In the genomic region with DNA sequence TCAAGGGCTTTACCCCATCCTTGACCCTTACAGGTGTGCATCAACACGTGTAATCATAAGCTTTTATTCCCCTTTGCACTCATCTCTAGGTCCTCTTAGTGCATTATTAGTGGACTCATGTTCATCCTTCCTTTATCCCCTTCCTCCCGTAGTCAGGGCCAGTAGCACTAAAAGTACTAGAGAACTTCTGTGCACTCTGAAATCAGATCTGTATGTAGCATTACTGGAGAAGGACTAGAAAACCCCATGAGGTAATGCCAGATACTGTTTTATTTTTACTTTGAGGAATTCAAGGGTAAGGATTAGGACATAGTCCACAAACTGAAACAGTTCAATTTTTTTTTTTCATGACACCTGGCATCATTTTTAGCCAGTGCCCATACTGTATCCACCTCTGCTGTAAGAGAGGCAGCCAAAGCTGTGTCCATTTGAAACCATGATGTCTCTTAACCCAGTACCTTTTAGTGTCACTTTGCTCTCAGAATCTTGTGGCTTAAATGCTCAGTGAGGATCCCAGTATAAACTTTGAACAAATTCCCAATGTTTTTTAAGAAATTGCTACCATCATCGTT, we compare ENCODE assay signal across 18 cellular contexts.
"Had no signal": no experiment of that assay in that cellular context is flagged by ENCODE, and none has a peak within 500 bp of the region (broad histone marks: within the 10 kb centered on the region; RNA-seq: fewer than 3 reads in every experiment).

No MANE protein-coding gene starts in this region.

- ATAC-seq: activated CD4-positive, CD25-positive, alpha-beta regulatory T cell treated with anti-CD3 and anti-CD28 coated beads, Interleukin-2, amount 50 U/mL, for 24 hours; foreskin keratinocyte; left colon; mucosa of descending colon; naive thymus-derived CD4-positive, alpha-beta T cell had no signal

- H3K27ac ChIP-seq: foreskin keratinocyte had no signal

- H3K27me3 ChIP-seq: foreskin keratinocyte had no signal

- H3K4me3 ChIP-seq: mucosa of descending colon had no signal

- FAIRE-seq: urothelium cell line had no signal

- H3K27ac Mint-ChIP-seq: activated T-helper 2 cell treated with anti-CD3 and anti-CD28 coated beads, Interferon-gamma antibody, Interleukin-2, Interleukin-4, amounts not matched to agents 10 μg/mL and 5 μg/mL and 100 μg/mL, durations not matched to agents 14 hours and 24 hours and 36 hours; T-helper 2 cell treated with Interferon-gamma antibody and Interleukin-4, amounts not matched to agents 5 μg/mL and 100 μg/mL, for 36 hours had no signal

- H3K27me3 Mint-ChIP-seq: naive thymus-derived CD4-positive, alpha-beta T cell had no signal

- DNase-seq: activated CD4-positive, alpha-beta T cell treated with anti-CD3 and anti-CD28 coated beads, Interleukin-2, amount 50 U/mL, for 1 hour; activated CD8-positive, alpha-beta memory T cell treated with anti-CD3 and anti-CD28 coated beads for 24 hours; activated naive CD4-positive, alpha-beta T cell treated with anti-CD3 and anti-CD28 coated beads, Interleukin-2, amount 50 U/mL, for 16 hours; central memory CD4-positive, alpha-beta T cell; cortex of kidney; effector memory CD4-positive, alpha-beta T cell; foreskin keratinocyte; glutamatergic neuron; left colon; mammary epithelial cell; mucosa of descending colon; naive thymus-derived CD4-positive, alpha-beta T cell; retina had no signal

- H3K4me3 Mint-ChIP-seq: naive thymus-derived CD4-positive, alpha-beta T cell; stimulated activated effector memory CD8-positive, alpha-beta T cell treated with anti-CD3 and anti-CD28 coated beads, Interleukin-12 subunit alpha, Interleukin-12 subunit beta, amount 100 ng/mL, for 72 hours; T-helper 2 cell treated with Interferon-gamma antibody and Interleukin-4, amounts not matched to agents 5 μg/mL and 100 μg/mL, for 36 hours had no signal

- H3K9me3 ChIP-seq: mucosa of descending colon had no signal

- H3K4me1 ChIP-seq: foreskin keratinocyte had no signal
